In the genomic region with DNA sequence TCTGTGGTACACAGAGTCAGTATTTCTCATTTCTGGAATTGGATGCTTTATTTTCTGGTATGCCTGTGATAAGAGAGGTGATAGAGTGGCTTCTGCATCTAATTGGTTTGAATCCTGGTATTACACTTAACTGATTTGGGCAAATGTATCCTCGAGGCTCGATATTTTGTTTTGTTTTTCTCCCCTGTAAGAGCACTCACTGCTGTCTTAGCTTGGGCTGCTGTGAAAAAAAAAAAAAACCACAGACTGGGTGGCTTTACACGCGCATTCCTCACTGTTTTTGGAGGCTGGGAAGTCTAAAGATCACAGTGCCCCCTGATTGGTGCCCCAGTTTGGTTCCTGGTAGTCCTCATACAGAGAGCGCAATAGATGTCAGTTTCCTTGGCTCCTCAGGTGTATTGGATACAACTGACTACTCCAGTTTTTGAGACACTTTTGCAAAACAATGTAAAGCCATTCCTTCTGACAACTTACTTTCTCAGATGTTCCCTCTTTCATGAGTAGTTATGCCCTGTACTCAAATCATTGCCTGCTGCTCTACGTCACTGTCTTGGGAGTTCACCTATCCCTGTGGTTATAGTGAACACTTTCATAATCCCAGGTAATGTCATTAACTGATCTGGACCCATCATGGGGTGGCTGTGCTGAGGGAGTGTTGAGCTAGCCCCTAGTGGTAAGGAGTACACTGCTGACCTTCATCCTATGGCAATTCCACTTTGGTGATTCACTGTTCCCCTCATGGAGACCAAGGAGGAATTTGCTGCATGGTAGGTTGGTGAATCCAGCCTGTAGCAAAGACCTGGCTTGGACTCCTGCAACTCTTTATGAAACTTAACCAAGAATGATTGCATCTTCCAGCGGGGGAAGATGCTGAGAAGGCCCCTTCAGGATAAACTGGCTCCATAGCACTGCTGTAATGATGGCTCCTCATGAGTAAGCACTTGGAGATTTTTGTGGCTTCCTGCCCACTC, we compare ENCODE assay signal across 1 cellular context.
TF ChIP-seq lines count a peak whose summit lies in the region.

No MANE protein-coding gene starts in this region.

TF ChIP-seq in HEK293, 187 proteins besides CTCF, POLR2A, EP300 and RAD21 (continued from another document):
- TF ChIP-seq ZNF600 (tag by site-specific recombination; IDR thresholded peaks at IDR 0.05) (peak; percentile 87), ZNF624 (tag by site-specific recombination; IDR thresholded peaks at IDR 0.05) (no peak), ZNF169 (tag by site-specific recombination; IDR thresholded peaks at IDR 0.05) (no peak), ZNF596 (tag by site-specific recombination; IDR thresholded peaks at IDR 0.05) (no peak), ZNF621 (tag by site-specific recombination; IDR thresholded peaks at IDR 0.05) (no peak), BCL11B (tag by site-specific recombination; IDR thresholded peaks at IDR 0.05; ENCODE audit: low read depth) (no peak)
- TF ChIP-seq, protein P1, sequence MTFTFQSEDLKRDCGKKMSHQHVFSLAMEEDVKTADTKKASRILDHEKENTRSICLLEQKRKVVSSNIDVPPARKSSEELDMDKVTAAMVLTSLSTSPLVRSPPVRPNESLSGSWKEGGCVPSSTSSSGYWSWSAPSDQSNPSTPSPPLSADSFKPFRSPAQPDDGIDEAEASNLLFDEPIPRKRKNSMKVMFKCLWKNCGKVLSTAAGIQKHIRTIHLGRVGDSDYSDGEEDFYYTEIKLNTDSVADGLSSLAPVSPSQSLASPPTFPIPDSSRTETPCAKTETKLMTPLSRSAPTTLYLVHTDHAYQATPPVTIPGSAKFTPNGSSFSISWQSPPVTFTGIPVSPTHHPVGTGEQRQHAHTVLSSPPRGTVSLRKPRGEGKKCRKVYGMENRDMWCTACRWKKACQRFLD (tag by site-specific recombination; IDR thresholded peaks at IDR 0.05): no peak
- TF ChIP-seq, protein P2, sequence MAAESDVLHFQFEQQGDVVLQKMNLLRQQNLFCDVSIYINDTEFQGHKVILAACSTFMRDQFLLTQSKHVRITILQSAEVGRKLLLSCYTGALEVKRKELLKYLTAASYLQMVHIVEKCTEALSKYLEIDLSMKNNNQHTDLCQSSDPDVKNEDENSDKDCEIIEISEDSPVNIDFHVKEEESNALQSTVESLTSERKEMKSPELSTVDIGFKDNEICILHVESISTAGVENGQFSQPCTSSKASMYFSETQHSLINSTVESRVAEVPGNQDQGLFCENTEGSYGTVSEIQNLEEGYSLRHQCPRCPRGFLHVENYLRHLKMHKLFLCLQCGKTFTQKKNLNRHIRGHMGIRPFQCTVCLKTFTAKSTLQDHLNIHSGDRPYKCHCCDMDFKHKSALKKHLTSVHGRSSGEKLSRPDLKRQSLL (tag by site-specific recombination; IDR thresholded peaks at IDR 0.05): 0 out of 2 replicates have a peak, but pooled peaks have one; percentile 34
TF ChIP-seq in HEK293: peak in this region for 4.
